ENCODE assay signal across 8 cellular contexts in genomic region chr3:32423534-32423933, GRCh38. TPM values are rescaled to one million over a fixed set of nuclear protein-coding genes. Genes with fewer than 3 reads are reported as not detected.
A peak's percentile ranks its signal among the peaks of the same experiment; 100 is the strongest.
DNase-seq lines count a peak whose midpoint lies in the region.

No MANE protein-coding gene starts in this region.

- H3K36me3 ChIP-seq in effector memory CD4-positive, alpha-beta T cell (ENCODE audit: control insufficient read depth, insufficient read depth, low read length): no peaks in the 10 kb centered on the region

- H3K4me3 ChIP-seq in effector memory CD4-positive, alpha-beta T cell (ENCODE audit: insufficient read depth, low read depth, low read length, poor library complexity, severe bottlenecking): no peak overlapping the region

- peak; percentile 5 for DNase-seq in stimulated activated CD4-positive, alpha-beta T cell treated with anti-CD3 and anti-CD28 coated beads, Interleukin-4, amount 100 ng/mL, for 24 hours
- DNase-seq in stimulated activated CD4-positive, alpha-beta T cell treated with anti-CD3 and anti-CD28 coated beads, Interleukin-4, amount 100 ng/mL, for 4 hours: no peak
- no peak for DNase-seq in effector memory CD4-positive, alpha-beta T cell
- DNase-seq in NCI-H1436 (lab: John Stamatoyannopoulos, UW): no peak
- DNase-seq in D341Med (ENCODE audit: low spot score): no peak
- DNase-seq in HuH-7 (ENCODE audit: low spot score): no peak
- no peak for DNase-seq in nucleus accumbens (lab: John Stamatoyannopoulos, UW)

- peak overlapping the region; percentile 7 to 87 (median 32) for H3K4me3 Mint-ChIP-seq in IgD-negative memory B cell

- peaks cover 64 to 84% (median 80%) of the 10 kb centered on the region in 3 donors for H3K4me1 Mint-ChIP-seq in IgD-negative memory B cell

- H3K9me3 Mint-ChIP-seq in IgD-negative memory B cell: no peaks in the 10 kb centered on the region

- peaks cover 56% of the 10 kb centered on the region for H3K4me1 ChIP-seq in effector memory CD4-positive, alpha-beta T cell (ENCODE audit: control insufficient read depth, insufficient read depth, low read length, poor library complexity, severe bottlenecking)

- peak overlapping the region; percentile 86 to 98 (median 97) for H3K27ac Mint-ChIP-seq in IgD-negative memory B cell

- H3K27me3 ChIP-seq in effector memory CD4-positive, alpha-beta T cell (replicated peaks; ENCODE audit: control insufficient read depth, insufficient read depth, low read length, poor library complexity, severe bottlenecking): no peaks in the 10 kb centered on the region

- H3K9me3 ChIP-seq in effector memory CD4-positive, alpha-beta T cell (ENCODE audit: control insufficient read depth, low read length): no peaks in the 10 kb centered on the region

- H3K36me3 Mint-ChIP-seq in IgD-negative memory B cell: no peaks in the 10 kb centered on the region

- peak overlapping the region; percentile 54 for H3K27ac ChIP-seq in effector memory CD4-positive, alpha-beta T cell (ENCODE audit: insufficient read depth, low read length, poor library complexity, severe bottlenecking)

- H3K27me3 Mint-ChIP-seq in IgD-negative memory B cell: no peaks in the 10 kb centered on the region

RNA-seq across cellular contexts. Expression of gene CMTM7, which starts 31.9 kb away (rescaled TPM):
- 141 TPM for polyA plus RNA-seq in IgD-negative memory B cell
